In genomic region chr2:20884829-20885228, GRCh38 we compare ENCODE assay signal across 27 cellular contexts.
"Had no signal": no experiment of that assay in that cellular context is flagged by ENCODE, and none has a peak within 500 bp of the region (broad histone marks: within the 10 kb centered on the region; RNA-seq: fewer than 3 reads in every experiment).

No MANE protein-coding gene starts in this region.

- H3K4me3 ChIP-seq: stomach, suprapubic skin, testis, thoracic aorta, thyroid gland, tibial artery, tibial nerve, transverse colon, upper lobe of left lung, upper lobe of right lung, uterus, vagina had no signal

- H3K36me3 ChIP-seq: stomach, suprapubic skin, thoracic aorta, thyroid gland, tibial artery, tibial nerve, transverse colon, upper lobe of left lung, upper lobe of right lung, uterus, vagina had no signal

- H3K27me3 ChIP-seq: stomach, suprapubic skin, testis, thyroid gland, tibial artery, tibial nerve, transverse colon, upper lobe of left lung, upper lobe of right lung, uterus, vagina had no signal

- ATAC-seq: stimulated activated effector memory CD8-positive, alpha-beta T cell treated with anti-CD3 and anti-CD28 coated beads, Interleukin-12 subunit alpha, Interleukin-12 subunit beta, amount 100 ng/mL, for 72 hours; stimulated activated memory B cell treated with anti-CD40 and anti-IgM and Interleukin-4, amounts not matched to agents 10 μg/mL and 1 μg/mL and 100 μg/mL, for 72 hours; stimulated activated naive B cell treated with anti-CD40 and anti-IgM and Interleukin-4, amounts not matched to agents 10 μg/mL and 1 μg/mL and 100 μg/mL, for 72 hours; stimulated activated naive CD8-positive, alpha-beta T cell treated with anti-CD3 and anti-CD28 coated beads, Interleukin-15, amount 100 ng/mL, for 72 hours; stimulated activated naive CD8-positive, alpha-beta T cell treated with anti-CD3 and anti-CD28 coated beads, Interleukin-15, Interleukin-2, amounts not matched to agents 100 U/mL and 50 U/mL, for 24 hours; upper lobe of right lung had no signal

- DNase-seq: stimulated activated CD4-positive, alpha-beta T cell treated with anti-CD3 and anti-CD28 coated beads, Interleukin-2, amount 100 ng/mL, for 48 hours; stimulated activated CD4-positive, alpha-beta T cell treated with anti-CD3 and anti-CD28 coated beads, Interleukin-4, amount 100 ng/mL, for 1 hour; stimulated activated CD4-positive, alpha-beta T cell treated with anti-CD3 and anti-CD28 coated beads, Interleukin-4, amount 100 ng/mL, for 24 hours; stimulated activated CD4-positive, alpha-beta T cell treated with anti-CD3 and anti-CD28 coated beads, Interleukin-4, amount 100 ng/mL, for 4 hours; stimulated activated CD8-positive, alpha-beta memory T cell treated with anti-CD3 and anti-CD28 coated beads, Interleukin-4, amount 100 ng/mL, for 48 hours; stimulated activated naive B cell treated with anti-CD40 and anti-IgM and Interleukin-4, amounts not matched to agents 10 μg/mL and 1 μg/mL and 100 μg/mL, for 72 hours; stimulated activated naive CD4-positive, alpha-beta T cell; stimulated activated naive CD4-positive, alpha-beta T cell treated with Interleukin-2 at 50 U/mL for 16 hours; stimulated activated naive CD8-positive, alpha-beta T cell treated with anti-CD3 and anti-CD28 coated beads, Interleukin-15, amount 100 ng/mL, for 72 hours; stimulated activated naive CD8-positive, alpha-beta T cell treated with anti-CD3 and anti-CD28 coated beads, Interleukin-15, Interleukin-2, amounts not matched to agents 100 U/mL and 50 U/mL, for 24 hours; stomach; substantia nigra; testis; thyroid gland; tibial artery; transverse colon; trophoblast cell; upper lobe of left lung; upper lobe of right lung; uterus had no signal

- H3K27ac ChIP-seq: stomach, suprapubic skin, testis, thoracic aorta, thyroid gland, tibial artery, tibial nerve, transverse colon, upper lobe of left lung, upper lobe of right lung, uterus, vagina had no signal

- H3K9me3 ChIP-seq: stomach, suprapubic skin, testis, thoracic aorta, thyroid gland, tibial artery, transverse colon, upper lobe of left lung, upper lobe of right lung, uterus, vagina had no signal

- FAIRE-seq: urothelium cell line had no signal

- H3K4me1 ChIP-seq: stomach, suprapubic skin, testis, thyroid gland, tibial artery, tibial nerve, transverse colon, upper lobe of left lung, upper lobe of right lung, uterus, vagina had no signal
